15 cellular contexts compared by ENCODE assay signal in the genomic region with DNA sequence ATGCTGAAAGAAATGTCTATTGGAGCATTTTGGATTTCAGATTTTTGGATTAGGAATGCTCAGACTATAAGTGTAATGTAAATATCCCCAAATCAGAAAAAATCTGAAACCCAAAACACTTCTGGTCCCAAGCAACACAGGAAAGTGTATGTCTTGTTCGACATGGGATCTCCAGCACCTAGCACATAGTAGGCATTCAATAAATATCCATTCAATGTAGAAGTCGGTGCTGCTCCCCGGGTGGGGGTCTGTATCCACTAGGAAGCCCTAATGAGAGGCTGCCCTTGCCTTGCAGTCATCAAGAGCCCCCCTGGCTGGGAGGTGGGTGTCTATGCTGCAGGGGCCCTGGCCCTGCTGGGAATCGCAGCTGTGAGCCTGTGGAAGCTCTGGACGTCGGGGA. TPM values are rescaled to one million over a fixed set of nuclear protein-coding genes. Genes with fewer than 3 reads are reported as not detected.
DNase-seq lines count a peak whose midpoint lies in the region; ATAC-seq and TF ChIP-seq lines count a peak whose summit lies in the region.
"Had no signal": no experiment of that assay in that cellular context is flagged by ENCODE, and none has a peak within 500 bp of the region (broad histone marks: within the 10 kb centered on the region; RNA-seq: fewer than 3 reads in every experiment).

No MANE protein-coding gene starts in this region.

- H4K20me1 ChIP-seq in BLaER1 treated with 17β-estradiol and CSF1 and Interleukin-3, amounts not matched to agents 10 nM and 100 nM, result peaks cover 0 to 22% (median 0%) of the 10 kb centered on the region in 11 experiments; a peak in 3 of 22 replicates
- no peaks in the 10 kb centered on the region for H4K20me1 ChIP-seq in PC-9 (ENCODE audit: insufficient read depth)
- H4K20me1 ChIP-seq: BLaER1 had no signal

- H3K79me2 ChIP-seq in PC-9 (ENCODE audit: low read depth) (no peaks in the 10 kb centered on the region), trophoblast cell (ENCODE audit: control insufficient read depth, insufficient read depth, low read length, poor library complexity) (no peaks in the 10 kb centered on the region)

- no peak overlapping the region for H2BK120ac ChIP-seq in trophoblast cell (ENCODE audit: insufficient read depth, low read length, poor library complexity)

- peaks cover 10% of the 10 kb centered on the region for H3K79me1 ChIP-seq in trophoblast cell (ENCODE audit: low read length)

- no peak overlapping the region for H3K23ac ChIP-seq in trophoblast cell (ENCODE audit: low read length)

- peak overlapping the region in 8 of 11 experiments; percentile 6 to 77 (median 60); a peak in 14 of 22 replicates for H3K4me2 ChIP-seq in BLaER1 treated with 17β-estradiol and CSF1 and Interleukin-3, amounts not matched to agents 10 nM and 100 nM
- H3K4me2 ChIP-seq in PC-9, result peak overlapping the region; percentile 76; the same call in 1 of the 2 replicates
- H3K4me2 ChIP-seq in trophoblast cell (ENCODE audit: low read length), result no peak overlapping the region
- H3K4me2 ChIP-seq: BLaER1 had no signal

- H2AFZ ChIP-seq in PC-9 (no peak overlapping the region), trophoblast cell (ENCODE audit: insufficient read depth, low read length, poor library complexity) (no peak overlapping the region)

- H3K9me2 ChIP-seq in PC-9 (ENCODE audit: insufficient read depth), result no peaks in the 10 kb centered on the region

- H3F3A ChIP-seq in PC-9 (ENCODE audit: insufficient read depth, low read depth), result peaks cover 53% of the 10 kb centered on the region

- H4K91ac ChIP-seq in trophoblast cell (ENCODE audit: low read depth, low read length), result no peak overlapping the region

- H2AK5ac ChIP-seq in trophoblast cell (ENCODE audit: low read length), result peak overlapping the region; percentile 11

- no peak for TF ChIP-seq CTCF in PC-9 (conservative IDR thresholded peaks at IDR 0.05)

- no peak overlapping the region for H4K12ac ChIP-seq in trophoblast cell (ENCODE audit: low read depth, low read length)

- H3K27me3 ChIP-seq in BLaER1 treated with 17β-estradiol and CSF1 and Interleukin-3, amounts not matched to agents 10 nM and 100 nM, result peaks cover 0 to 23% (median 3%) of the 10 kb centered on the region in 11 experiments; a peak in 10 of 22 replicates
- no peaks in the 10 kb centered on the region for H3K27me3 ChIP-seq in PC-9 (ENCODE audit: insufficient read depth, low read depth)
- H3K27me3 ChIP-seq in trophoblast cell (ENCODE audit: insufficient read depth, low read length), result no peaks in the 10 kb centered on the region
- H3K27me3 ChIP-seq: BLaER1 had no signal

- H3K9me3 ChIP-seq in BLaER1 treated with 17β-estradiol and CSF1 and Interleukin-3, amounts not matched to agents 10 nM and 100 nM (replicated peaks in 1 of 11), result no peaks in the 10 kb centered on the region
- no peaks in the 10 kb centered on the region for H3K9me3 ChIP-seq in PC-9 (ENCODE audit: insufficient read depth, low read depth)
- no peaks in the 10 kb centered on the region for H3K9me3 ChIP-seq in trophoblast cell (ENCODE audit: insufficient read depth, low read depth, low read length)
- H3K9me3 ChIP-seq: BLaER1 had no signal

- CTCF ChIA-PET in PC-9 (lab: Charles Lee), result no interaction called here

- no peak overlapping the region for H3K27ac ChIP-seq in BLaER1 treated with 17β-estradiol and CSF1 and Interleukin-3, amounts not matched to agents 10 nM and 100 nM
- H3K27ac ChIP-seq in PC-9 (0 out of 2 replicates have a peak overlapping the region, but pooled peaks have one; percentile 77), cingulate gyrus (ENCODE audit: low read depth, low read length) (peak overlapping the region; percentile 19), trophoblast cell (ENCODE audit: low read depth, low read length) (no peak overlapping the region)
- H3K27ac ChIP-seq: BLaER1 had no signal

- H2BK12ac ChIP-seq in trophoblast cell (ENCODE audit: low read length), result no peak overlapping the region

- no peak overlapping the region for H3K4me3 ChIP-seq in BLaER1 treated with 17β-estradiol and CSF1 and Interleukin-3, amounts not matched to agents 10 nM and 100 nM
- H3K4me3 ChIP-seq in PC-9, result no peak overlapping the region
- peak overlapping the region; percentile 1 for H3K4me3 ChIP-seq in trophoblast cell (ENCODE audit: low read depth, low read length)
- H3K4me3 ChIP-seq: BLaER1 had no signal

- DNase-seq in PC-9 (no peak), trophoblast cell (no peak), COR-L47 (lab: John Stamatoyannopoulos, UW) (no peak), posterior vena cava (ENCODE audit: low spot score) (no peak)
- DNase-seq: DMS153, NCI-H1436, NCI-H2081, NCI-H510A treated with DMSO at 0.1 percent for 48 hours had no signal

- H3K4me1 ChIP-seq in BLaER1 treated with 17β-estradiol and CSF1 and Interleukin-3, amounts not matched to agents 10 nM and 100 nM, result peaks cover 20 to 46% (median 33%) of the 10 kb centered on the region in 10 experiments
- peaks cover 50% of the 10 kb centered on the region for H3K4me1 ChIP-seq in PC-9 (replicated peaks; ENCODE audit: insufficient read depth)
- peaks cover 31 to 34% of the 10 kb centered on the region in 2 experiments for H3K4me1 ChIP-seq in trophoblast cell (ENCODE audit: control insufficient read depth in 1 of 2, insufficient read depth in 2 of 2, low read length in 2 of 2)

- no peaks in the 10 kb centered on the region for H3K36me3 ChIP-seq in BLaER1 treated with 17β-estradiol and CSF1 and Interleukin-3, amounts not matched to agents 10 nM and 100 nM
- no peaks in the 10 kb centered on the region for H3K36me3 ChIP-seq in PC-9 (ENCODE audit: low read depth)
- no peaks in the 10 kb centered on the region for H3K36me3 ChIP-seq in trophoblast cell (ENCODE audit: control insufficient read depth in 1 of 2, insufficient read depth in 2 of 2, low read length in 2 of 2)
- H3K36me3 ChIP-seq: BLaER1 had no signal

- no peak overlapping the region for H3K14ac ChIP-seq in trophoblast cell (ENCODE audit: low read length)

- intact Hi-C loops in PC-9 (cut with micrococcal nuclease; ENCODE audit: unreplicated experiment) (loop anchor here (5.0 kb wide), 2 partner anchors 77 to 552 kb away; a partner anchor contains a TSS), posterior vena cava (cut with DNase I) (no loop called here)

- H3K4ac ChIP-seq in trophoblast cell (ENCODE audit: low read depth, low read length), result no peak overlapping the region

- ATAC-seq in GM19455 (IDR thresholded peaks at IDR 0.05; ENCODE audit: unreplicated experiment) (no peak), GM18520 (IDR thresholded peaks at IDR 0.05; ENCODE audit: unreplicated experiment) (no peak)

- H3K9ac ChIP-seq in BLaER1 treated with 17β-estradiol and CSF1 and Interleukin-3, amounts not matched to agents 10 nM and 100 nM, result 0 out of 22 replicates have a peak overlapping the region, but pooled peaks of 1 of the 11 experiments have one; percentile 14
- no peak overlapping the region for H3K9ac ChIP-seq in trophoblast cell (ENCODE audit: low read length)
- H3K9ac ChIP-seq: BLaER1 had no signal

- no peak overlapping the region for H4K8ac ChIP-seq in trophoblast cell (ENCODE audit: low read depth, low read length)

- WGBS in trophoblast cell (ENCODE audit: extremely low coverage, insufficient coverage, insufficient read length), result no CpG with 5 or more reads among the region's 6 CpGs

- no peak overlapping the region for H3K18ac ChIP-seq in trophoblast cell (ENCODE audit: low read length)

- no peak overlapping the region for H2BK5ac ChIP-seq in trophoblast cell (ENCODE audit: low read depth, low read length, poor library complexity)

- no TSS peak for BruUV-seq in PC-9 (replicated peaks; lab: Mats Ljungman, UMichigan)

- POLR2A ChIA-PET in PC-9 (lab: Charles Lee; ENCODE audit: unreplicated experiment), result no interaction called here

RNA-seq across cellular contexts. Expression of a gene that starts 11.4 kb away (rescaled TPM):
- total RNA-seq in PC-9 (2021) (11.1 and 12.3 TPM in 2 replicates), posterior vena cava (under 1 TPM; 0.37 to 0.67 TPM)
- 0.03 and 0.10 TPM in 2 replicates for polyA plus RNA-seq in trophoblast cell (2013)

RNA-seq across cellular contexts. Expression of a gene that starts 22.3 kb away (rescaled TPM):
- 127 and 156 TPM in 2 replicates for total RNA-seq in PC-9 (2021)
- 18.3 and 19.6 TPM in 2 replicates for polyA plus RNA-seq in trophoblast cell (2013)
- total RNA-seq in posterior vena cava, result 10 to 100 TPM; 12.5 to 18.0 TPM
- total RNA-seq: HT1080, OCI-LY7 had no signal

RNA-seq across cellular contexts. Expression of a gene that starts 59.2 kb away (rescaled TPM):
- total RNA-seq in PC-9 (2021) (not detected in 2 replicates), posterior vena cava (not detected)
- polyA plus RNA-seq in trophoblast cell (2013), result not detected in 2 replicates
- total RNA-seq: HT1080, OCI-LY7 had no signal

Comparison
In these comparisons a context has a peak if more than half of its experiments do, and no peak if none do; other contexts are left out.
1. H3K27ac ChIP-seq: peak in PC-9 (single experiment) and cingulate gyrus (single experiment); none in BLaER1 treated with 17β-estradiol and CSF1 and Interleukin-3, amounts not matched to agents 10 nM and 100 nM (0 of 11) and trophoblast cell (single experiment).